Comparison of ENCODE assay signal across 15 cellular contexts in the genomic region with DNA sequence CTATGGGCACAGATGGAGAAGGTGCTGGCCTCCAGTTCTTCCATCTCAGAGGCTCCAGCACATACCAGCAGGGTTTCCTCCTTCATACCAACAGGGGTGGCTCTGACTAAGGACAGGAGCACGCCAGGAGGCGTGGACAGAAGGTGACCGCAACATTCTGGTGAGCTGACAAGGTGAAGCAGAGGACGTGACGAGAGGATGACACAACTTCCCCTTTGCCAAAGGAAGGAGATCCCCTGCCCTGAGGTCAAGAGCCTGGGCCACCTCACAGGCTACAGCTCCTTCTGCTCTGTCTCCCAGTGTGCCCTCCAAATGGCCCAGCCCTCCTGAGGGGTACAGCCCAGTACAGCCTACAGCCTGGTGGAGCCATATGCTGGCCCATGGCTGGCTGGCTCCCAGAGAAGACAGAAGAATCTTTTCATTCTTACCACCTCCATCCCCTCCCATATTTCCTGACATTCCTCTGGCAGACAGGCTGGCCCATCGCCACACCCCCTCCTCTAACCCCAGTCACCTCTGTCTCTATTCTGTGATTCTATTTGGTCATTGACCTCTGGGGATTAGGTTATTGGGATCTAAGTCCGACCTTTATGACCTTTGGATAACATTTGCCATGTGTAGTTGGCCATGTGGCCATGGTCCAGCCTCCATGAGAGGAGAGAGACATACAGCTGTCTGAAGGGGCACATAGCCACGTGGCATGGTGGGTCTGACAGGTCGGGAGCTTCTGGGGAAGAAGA. TPM values are rescaled to one million over a fixed set of nuclear protein-coding genes. Genes with fewer than 3 reads are reported as not detected.
A peak's percentile ranks its signal among the peaks of the same experiment; 100 is the strongest.
DNase-seq lines count a peak whose midpoint lies in the region; ATAC-seq and TF ChIP-seq lines count a peak whose summit lies in the region.
"Had no signal": no experiment of that assay in that cellular context is flagged by ENCODE, and none has a peak within 500 bp of the region (broad histone marks: within the 10 kb centered on the region; RNA-seq: fewer than 3 reads in every experiment).

No MANE protein-coding gene starts in this region.

- H3K27ac Mint-ChIP-seq in effector memory CD8-positive, alpha-beta T cell: peak overlapping the region in 1 of 2 donors; percentile 29
- H3K27ac Mint-ChIP-seq: stimulated activated naive CD8-positive, alpha-beta T cell treated with anti-CD3 and anti-CD28 coated beads, Interleukin-15, Interleukin-2, amounts not matched to agents 100 ng/mL and 50 ng/mL, for 24 hours; T-cell had no signal

- H3K4me3 ChIP-seq in left ventricle myocardium inferior (no peak overlapping the region), upper lobe of right lung (no peak overlapping the region), aorta (ENCODE audit: low read length in 2 of 2) (no peak overlapping the region)

- peak; percentile 90 for DNase-seq in cardiac septum (ENCODE audit: low spot score)
- DNase-seq in left ventricle myocardium inferior: no peak
- peak; percentile 85 for DNase-seq in NOMO-1 treated with DMSO at 0.1 percent for 48 hours (lab: John Stamatoyannopoulos, UW; ENCODE audit: unreplicated experiment)
- no peak for DNase-seq in effector memory CD8-positive, alpha-beta T cell
- DNase-seq in upper lobe of right lung: no peak
- DNase-seq in ureter (ENCODE audit: low spot score): no peak
- no peak for DNase-seq in aorta
- DNase-seq in superior temporal gyrus (ENCODE audit: extremely low spot score): no peak
- DNase-seq: activated T-cell treated with anti-CD3 and anti-CD28 coated beads for 4 hours; central memory CD4-positive, alpha-beta T cell; GOT3; NCI-H2107 had no signal

- WGBS in aorta, 2 donors: 84 to 90% methylated on average over 9 of the region's 9 CpGs

- H3K36me3 ChIP-seq in left ventricle myocardium inferior: no peaks in the 10 kb centered on the region
- H3K36me3 ChIP-seq in upper lobe of right lung: no peaks in the 10 kb centered on the region
- no peaks in the 10 kb centered on the region for H3K36me3 ChIP-seq in aorta (ENCODE audit: control insufficient read depth in 1 of 2, insufficient read depth in 2 of 2, low read length in 1 of 2)

- TF ChIP-seq CTCF in left ventricle myocardium inferior (IDR thresholded peaks at IDR 0.05; ENCODE audit: borderline replicate concordance): no peak
- no peak for TF ChIP-seq CTCF in upper lobe of right lung (IDR thresholded peaks at IDR 0.05)

- H3K9me3 ChIP-seq in left ventricle myocardium inferior (replicated peaks): no peaks in the 10 kb centered on the region
- no peaks in the 10 kb centered on the region for H3K9me3 ChIP-seq in upper lobe of right lung
- no peaks in the 10 kb centered on the region for H3K9me3 ChIP-seq in aorta (ENCODE audit: control insufficient read depth, low read length)

- no peaks in the 10 kb centered on the region for H3K9me3 Mint-ChIP-seq in effector memory CD8-positive, alpha-beta T cell
- H3K9me3 Mint-ChIP-seq: stimulated activated naive CD8-positive, alpha-beta T cell treated with anti-CD3 and anti-CD28 coated beads, Interleukin-15, Interleukin-2, amounts not matched to agents 100 ng/mL and 50 ng/mL, for 24 hours; T-cell had no signal

- peaks cover 5% of the 10 kb centered on the region for H3K27me3 ChIP-seq in left ventricle myocardium inferior (ENCODE audit: low read depth)
- no peaks in the 10 kb centered on the region for H3K27me3 ChIP-seq in upper lobe of right lung
- H3K27me3 ChIP-seq in aorta (ENCODE audit: control insufficient read depth in 1 of 2, insufficient read depth in 2 of 2, low read length in 1 of 2): no peaks in the 10 kb centered on the region

- H3K4me3 Mint-ChIP-seq in effector memory CD8-positive, alpha-beta T cell: no peak overlapping the region
- H3K4me3 Mint-ChIP-seq: stimulated activated naive CD8-positive, alpha-beta T cell treated with anti-CD3 and anti-CD28 coated beads, Interleukin-15, Interleukin-2, amounts not matched to agents 100 ng/mL and 50 ng/mL, for 24 hours; T-cell had no signal

- H3K4me1 Mint-ChIP-seq in effector memory CD8-positive, alpha-beta T cell (ENCODE audit: low read depth in 2 of 2): peaks cover 4 to 5% of the 10 kb centered on the region in 2 donors

- intact Hi-C loops in cardiac septum (cut with DNase I) (no loop called here), left ventricle myocardium inferior (cut with micrococcal nuclease) (no loop called here), upper lobe of right lung (cut with DNase I) (no loop called here), aorta (cut with DNase I) (no loop called here)

- no peak overlapping the region for H3K27ac ChIP-seq in left ventricle myocardium inferior (replicated peaks)
- H3K27ac ChIP-seq in upper lobe of right lung: no peak overlapping the region
- H3K27ac ChIP-seq in aorta (ENCODE audit: low read depth in 1 of 2, low read length in 2 of 2): no peak overlapping the region

- no peaks in the 10 kb centered on the region for H3K36me3 Mint-ChIP-seq in effector memory CD8-positive, alpha-beta T cell (ENCODE audit: insufficient read depth)
- H3K36me3 Mint-ChIP-seq: T-cell had no signal

- peak; percentile 62 for ATAC-seq in effector memory CD8-positive, alpha-beta T cell (replicated peaks)
- ATAC-seq in upper lobe of right lung: peak; percentile 26
- ATAC-seq in aorta (ENCODE audit: low FRiP score): no peak
- ATAC-seq: T-cell had no signal

- H3K27me3 Mint-ChIP-seq in effector memory CD8-positive, alpha-beta T cell: no peaks in the 10 kb centered on the region

- H3K4me1 ChIP-seq in left ventricle myocardium inferior (peaks cover 25% of the 10 kb centered on the region), upper lobe of right lung (peaks cover 16% of the 10 kb centered on the region), aorta (ENCODE audit: control insufficient read depth in 1 of 2, insufficient read depth in 2 of 2, low read length in 2 of 2) (no peaks in the 10 kb centered on the region)

RNA-seq across cellular contexts. Expression of gene LAMB3, which starts 5.1 kb away (rescaled TPM):
- 3.6 TPM for total RNA-seq in cardiac septum
- total RNA-seq in left ventricle myocardium inferior: 6.5 TPM
- 83.3 TPM for total RNA-seq in upper lobe of right lung
- 58.5 TPM for total RNA-seq in ureter
- total RNA-seq in aorta: 1 to 10 TPM in 1 of 2 donors, under 1 TPM in 1; 0.84 to 3.9 TPM
- polyA plus RNA-seq in aorta: 1 to 10 TPM; 5.2 to 5.4 TPM

RNA-seq across cellular contexts. Expression of gene G0S2, which starts 17.9 kb away (rescaled TPM):
- total RNA-seq in cardiac septum (246 TPM), left ventricle myocardium inferior (307 TPM), upper lobe of right lung (36.5 TPM), ureter (7.7 TPM), aorta (10 to 100 TPM; 21.3 to 24.9 TPM)
- polyA plus RNA-seq in aorta: 10 to 100 TPM; 16.3 to 20.3 TPM

RNA-seq across cellular contexts. Expression of gene HSD11B1, which starts 47.3 kb away (rescaled TPM):
- total RNA-seq in cardiac septum (15.0 TPM), left ventricle myocardium inferior (4.1 TPM), upper lobe of right lung (16.9 TPM), ureter (4.1 TPM), aorta (10 to 100 TPM; 13.9 to 21.5 TPM)
- polyA plus RNA-seq in aorta: 10 to 100 TPM in 1 of 2 donors, 1 to 10 TPM in 1; 3.0 to 10.2 TPM
- total RNA-seq: glomerular endothelial cell had no signal

Comparison
In these comparisons a context has a peak if more than half of its experiments do, and no peak if none do; other contexts are left out.
1. DNase-seq: peak in cardiac septum (single experiment) and NOMO-1 treated with DMSO at 0.1 percent for 48 hours (single experiment); none in left ventricle myocardium inferior (single experiment), effector memory CD8-positive, alpha-beta T cell (0 of 3), upper lobe of right lung (single experiment), ureter (single experiment), aorta (0 of 2) and superior temporal gyrus (single experiment).